ENCODE assay signal across 1 cellular context in the genomic region with DNA sequence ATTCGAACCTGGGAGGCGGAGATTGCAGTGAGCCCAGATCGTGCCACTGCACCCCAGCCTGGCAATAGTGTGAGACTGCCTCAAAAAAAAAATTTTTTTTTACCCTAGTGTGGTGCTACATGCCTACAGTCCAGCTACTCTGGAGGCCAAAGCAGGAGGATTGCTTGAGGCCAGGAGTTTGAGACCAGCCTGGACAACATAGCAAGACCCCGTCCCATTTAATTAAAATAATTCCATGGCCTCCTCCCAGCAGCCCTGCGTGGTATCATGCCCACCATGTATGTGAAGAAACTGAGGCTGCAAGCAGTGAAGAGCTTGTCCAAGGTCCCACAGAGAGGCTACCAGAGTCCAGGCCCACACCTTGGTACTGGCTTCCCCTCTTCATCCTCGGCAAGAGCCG.
TF ChIP-seq lines count a peak whose summit lies in the region.

No MANE protein-coding gene starts in this region.

TF ChIP-seq in HepG2, 621 proteins besides CTCF, POLR2A, EP300 and RAD21:
- TF ChIP-seq ZNF121 (CRISPR knock-in tag; IDR thresholded peaks at IDR 0.05) (peak; percentile 67), SOX13 (IDR thresholded peaks at IDR 0.05) (no peak), SOX13 (CRISPR knock-in tag; conservative IDR thresholded peaks at IDR 0.05 in 1 of 2, IDR thresholded peaks at IDR 0.05 in 1 of 2) (no peak)
